In genomic region chr11:20609727-20610707, GRCh38 we compare ENCODE assay signal across 8 cellular contexts. TPM values are rescaled to one million over a fixed set of nuclear protein-coding genes. Genes with fewer than 3 reads are reported as not detected.
DNase-seq lines count a peak whose midpoint lies in the region; ATAC-seq and TF ChIP-seq lines count a peak whose summit lies in the region.

No MANE protein-coding gene starts in this region.

- peak; percentile 82 for TF ChIP-seq RAD21 in IMR-90 (IDR thresholded peaks at IDR 0.05; ENCODE audit: low read length)

- H2AK5ac ChIP-seq in IMR-90 (ENCODE audit: low read depth, low read length), result no peak overlapping the region

- no peaks in the 10 kb centered on the region for H3K9me2 ChIP-seq in OCI-LY7 (ENCODE audit: insufficient read depth, low read length)

- BruUV-seq in IMR-90 (replicated peaks; lab: Mats Ljungman, UMichigan) (no TSS peak), OCI-LY7 (replicated peaks; lab: Mats Ljungman, UMichigan) (no TSS peak)

- no peak overlapping the region for H2BK20ac ChIP-seq in IMR-90 (ENCODE audit: low read depth, low read length)

- POLR2A ChIA-PET in IMR-90 (lab: Charles Lee; ENCODE audit: unreplicated experiment), result no interaction called here
- POLR2A ChIA-PET in OCI-LY7 (lab: Charles Lee), result interaction anchor here (0.5 kb wide), 1 partner anchor 10 kb away, joined by 3 read pairs; no protein-coding TSS in a partner anchor

- H3K27me3 ChIP-seq in IMR-90 (ENCODE audit: control insufficient read depth, insufficient read depth, low read length), result peaks cover 24% of the 10 kb centered on the region
- peaks cover 4% of the 10 kb centered on the region for H3K27me3 ChIP-seq in fibroblast of lung (ENCODE audit: control insufficient read depth, insufficient read depth, low read length)
- H3K27me3 ChIP-seq in neuron (ENCODE audit: insufficient read depth, low read length), result peaks cover 10% of the 10 kb centered on the region
- H3K27me3 ChIP-seq in tibial artery, result peaks cover 0 to 71% of the 10 kb centered on the region in 2 donors

- H3K4me2 ChIP-seq in IMR-90 (ENCODE audit: low read depth, low read length) (no peak overlapping the region; the same call in 1 of the 2 replicates), OCI-LY7 (ENCODE audit: low read length) (no peak overlapping the region), fibroblast of lung (ENCODE audit: extremely low read depth, insufficient read depth, low read length) (peak overlapping the region; percentile 20)

- no peak overlapping the region for H2BK15ac ChIP-seq in IMR-90 (ENCODE audit: low read depth, low read length)

- H2BK5ac ChIP-seq in IMR-90 (ENCODE audit: low read depth, low read length, poor library complexity, severe bottlenecking), result no peak overlapping the region

- dilution Hi-C loops in IMR-90 (cut with HindIII; ENCODE audit: low sequenced_read_pairs, unreplicated experiment), result no loop called here

- H3K18ac ChIP-seq in IMR-90 (ENCODE audit: low read depth, low read length), result no peak overlapping the region

- H4K20me1 ChIP-seq in IMR-90 (ENCODE audit: insufficient read depth, low read length) (no peaks in the 10 kb centered on the region), OCI-LY7 (ENCODE audit: insufficient read depth, low read length) (no peaks in the 10 kb centered on the region), fibroblast of lung (ENCODE audit: control insufficient read depth, extremely low read depth, insufficient read depth, low read length) (no peaks in the 10 kb centered on the region)

- DNase-seq in Daoy (ENCODE audit: low read depth) (peak; percentile 76), IMR-90 (peak; percentile 48), OCI-LY7 (ENCODE audit: low spot score) (peak; percentile 44), fibroblast of lung (ENCODE audit: low read depth in 2 of 2) (peak; percentile 32 to 46), tibial artery (peak in 1 of 2 donors; percentile 54)
- peak; percentile 82 to 83 for DNase-seq in activated T-cell treated with anti-CD3 and anti-CD28 coated beads, Interleukin-2, amount 50 U/mL, for 48 hours

- CTCF ChIA-PET in IMR-90 (lab: Yijun Ruan, JAX) (interaction anchor here (0.6 to 2.4 kb wide), 9 partner anchors 11 to 1467 kb away, joined by 3 to 15 read pairs (median 4); partner anchors contain the start of gene SLC6A5), OCI-LY7 (lab: Charles Lee; ENCODE audit: unreplicated experiment) (no interaction called here)

- TF ChIP-seq POLR2A in IMR-90 (IDR thresholded peaks at IDR 0.05; ENCODE audit: low read depth, low read length), result no peak

- H3K27ac ChIP-seq in IMR-90 (ENCODE audit: insufficient read depth, low read length), result no peak overlapping the region
- H3K27ac ChIP-seq in OCI-LY7 (ENCODE audit: low read depth, low read length, poor library complexity, severe bottlenecking), result no peak overlapping the region
- no peak overlapping the region for H3K27ac ChIP-seq in fibroblast of lung (ENCODE audit: insufficient read depth, low read length)
- no peak overlapping the region for H3K27ac ChIP-seq in tibial artery

- H3K4me3 ChIP-seq in IMR-90 (ENCODE audit: insufficient read depth, low read depth, low read length), result no peak overlapping the region
- H3K4me3 ChIP-seq in OCI-LY7 (ENCODE audit: low read depth, low read length, poor library complexity, severe bottlenecking), result no peak overlapping the region
- H3K4me3 ChIP-seq in fibroblast of lung (replicated peaks in 1 of 4; ENCODE audit: control extremely low read depth in 1 of 4, insufficient read depth in 1 of 4, low read depth in 3 of 4, low read length in 4 of 4), result peak overlapping the region in 1 of 4 experiments; percentile 30
- peak overlapping the region; percentile 12 for H3K4me3 ChIP-seq in neuron (ENCODE audit: low read length)
- no peak overlapping the region for H3K4me3 ChIP-seq in tibial artery

- H3K79me2 ChIP-seq in OCI-LY7 (ENCODE audit: insufficient read depth, low read depth, low read length), result no peaks in the 10 kb centered on the region
- no peaks in the 10 kb centered on the region for H3K79me2 ChIP-seq in fibroblast of lung (ENCODE audit: control insufficient read depth, insufficient read depth, low read length)

- peak; percentile 98 for ATAC-seq in GM21723 (IDR thresholded peaks at IDR 0.05; ENCODE audit: unreplicated experiment)
- ATAC-seq in IMR-90 (ENCODE audit: low read depth), result peak; percentile 100

- in situ Hi-C loops in IMR-90 (cut with MboI; ENCODE audit: low sequenced_read_pairs), result loop anchor here (5.0 to 25.0 kb wide), 2 partner anchors 218 to 673 kb away; no protein-coding TSS in a partner anchor

- TF ChIP-seq CTCF in IMR-90 (conservative IDR thresholded peaks at IDR 0.05; ENCODE audit: low read depth, low read length) (peak; percentile 92), OCI-LY7 (conservative IDR thresholded peaks at IDR 0.05; ENCODE audit: low read length) (peak; percentile 77), fibroblast of lung (conservative IDR thresholded peaks at IDR 0.05 in 1 of 2, IDR thresholded peaks at IDR 0.05 in 1 of 2; ENCODE audit: low read depth in 1 of 2, low read length in 2 of 2) (peak; percentile 88 to 94), tibial artery (IDR thresholded peaks at IDR 0.05) (peak; percentile 70 to 78)

- H3K9ac ChIP-seq in IMR-90 (ENCODE audit: low read depth, low read length) (no peak overlapping the region), fibroblast of lung (ENCODE audit: insufficient read depth, low read length) (no peak overlapping the region)

- H3K56ac ChIP-seq in IMR-90 (ENCODE audit: extremely low read depth, insufficient read depth, low read length), result no peak overlapping the region

- no peaks in the 10 kb centered on the region for H3K9me1 ChIP-seq in IMR-90 (ENCODE audit: insufficient read depth, low read length)

- no peak overlapping the region for H4K8ac ChIP-seq in IMR-90 (ENCODE audit: low read depth in 2 of 2, low read length in 2 of 2)

- WGBS in IMR-90 (ENCODE audit: extremely low coverage in 2 of 2, insufficient read length in 1 of 2), 2 experiments, result 4% methylated on average over 13 of the region's 30 CpGs; no CpG with 5 or more reads in 1 of the 2 experiments

- H3K14ac ChIP-seq in IMR-90 (replicated peaks; ENCODE audit: low read depth, low read length), result no peak overlapping the region

- no peaks in the 10 kb centered on the region for H3K36me3 ChIP-seq in IMR-90 (ENCODE audit: control insufficient read depth, insufficient read depth, low read length)
- H3K36me3 ChIP-seq in OCI-LY7 (ENCODE audit: insufficient read depth, low read length), result no peaks in the 10 kb centered on the region
- no peaks in the 10 kb centered on the region for H3K36me3 ChIP-seq in fibroblast of lung (ENCODE audit: control insufficient read depth, insufficient read depth, low read length)
- no peaks in the 10 kb centered on the region for H3K36me3 ChIP-seq in neuron (ENCODE audit: insufficient read depth, low read length)
- H3K36me3 ChIP-seq in tibial artery, result no peaks in the 10 kb centered on the region

- H2AK9ac ChIP-seq in IMR-90 (replicated peaks; ENCODE audit: low read depth, low read length, poor library complexity), result no peak overlapping the region

- H3K79me1 ChIP-seq in IMR-90 (ENCODE audit: low read depth in 1 of 2, low read length in 2 of 2), result no peaks in the 10 kb centered on the region

- no peaks in the 10 kb centered on the region for H3K4me1 ChIP-seq in IMR-90 (ENCODE audit: control insufficient read depth, insufficient read depth, low read length)
- no peaks in the 10 kb centered on the region for H3K4me1 ChIP-seq in OCI-LY7 (ENCODE audit: insufficient read depth, low read length, poor library complexity, severe bottlenecking)
- no peaks in the 10 kb centered on the region for H3K4me1 ChIP-seq in fibroblast of lung (ENCODE audit: control insufficient read depth, extremely low read depth, insufficient read depth, low read length)
- H3K4me1 ChIP-seq in neuron (ENCODE audit: insufficient read depth, low read length), result peaks cover 10% of the 10 kb centered on the region
- peaks cover 0 to 7% (median 0%) of the 10 kb centered on the region in 4 donors for H3K4me1 ChIP-seq in tibial artery

- no peak overlapping the region for H3K4ac ChIP-seq in IMR-90 (ENCODE audit: low read depth, low read length)

- H3K9me3 ChIP-seq in IMR-90 (ENCODE audit: control insufficient read depth, insufficient read depth, low read length), result no peaks in the 10 kb centered on the region
- no peaks in the 10 kb centered on the region for H3K9me3 ChIP-seq in OCI-LY7 (ENCODE audit: low read length)
- H3K9me3 ChIP-seq in fibroblast of lung (ENCODE audit: control insufficient read depth, insufficient read depth, low read depth, low read length), result no peaks in the 10 kb centered on the region
- no peaks in the 10 kb centered on the region for H3K9me3 ChIP-seq in neuron (ENCODE audit: low read length)
- H3K9me3 ChIP-seq in tibial artery, result no peaks in the 10 kb centered on the region

- H4K5ac ChIP-seq in IMR-90 (ENCODE audit: low read depth, low read length), result no peak overlapping the region

- no peak overlapping the region for H3K23ac ChIP-seq in IMR-90 (ENCODE audit: low read depth, low read length)

- H2AFZ ChIP-seq in IMR-90 (replicated peaks; ENCODE audit: low read length, poor library complexity) (peak overlapping the region; percentile 78), OCI-LY7 (ENCODE audit: low read length) (no peak overlapping the region), fibroblast of lung (ENCODE audit: low read length) (no peak overlapping the region), neuron (ENCODE audit: low read depth, low read length) (peak overlapping the region; percentile 60)

- intact Hi-C loops in IMR-90 (cut with micrococcal nuclease), result loop anchor here (1.0 to 10.0 kb wide), 5 partner anchors 213 to 665 kb away; partner anchors contain the start of gene PRMT3
- intact Hi-C loops in OCI-LY7 (cut with micrococcal nuclease; ENCODE audit: unreplicated experiment), result loop anchor here (2.0 kb wide), 2 partner anchors 223 to 481 kb away; partner anchors contain the start of gene PRMT3
- intact Hi-C loops in tibial artery (cut with DNase I; ENCODE audit: low total_unique reads), result no loop called here

- H2BK120ac ChIP-seq in IMR-90 (ENCODE audit: low read depth, low read length), result no peak overlapping the region

- no peak overlapping the region for H4K91ac ChIP-seq in IMR-90 (ENCODE audit: insufficient read depth, low read depth, low read length)

RNA-seq across cellular contexts. Expression of gene SLC6A5, which starts 10.6 kb away (rescaled TPM):
- not detected in 2 replicates for total RNA-seq in Daoy (2014; rRNA removed; shearing (Covaris generic))
- not detected in 2 replicates for total RNA-seq in IMR-90 (2012; rRNA removed)
- not detected in 2 replicates for polyA plus RNA-seq in IMR-90 (2012; rRNA removed)
- polyA plus RNA-seq in IMR-90 (2012; cell fraction: cytosol; rRNA removed), result not detected in 2 replicates
- not detected in 2 replicates for polyA plus RNA-seq in IMR-90 (2012; cell fraction: nucleus; rRNA removed; ENCODE audit: low replicate concordance)
- total RNA-seq in OCI-LY7 (2014; rRNA removed; shearing (Covaris generic)), result not detected in 2 replicates
- not detected in 2 replicates for total RNA-seq in OCI-LY7 (2022)
- total RNA-seq in fibroblast of lung, result not detected in 2 replicates
- polyA plus RNA-seq in fibroblast of lung, result not detected in 2 replicates
- polyA plus RNA-seq in fibroblast of lung (2012), result not detected in 2 replicates
- not detected in 2 replicates for polyA minus RNA-seq in fibroblast of lung (ENCODE audit: low replicate concordance)

RNA-seq across cellular contexts. Expression of gene NELL1, which starts 59.4 kb away (rescaled TPM):
- not detected in 2 replicates for total RNA-seq in Daoy (2014; rRNA removed; shearing (Covaris generic))
- total RNA-seq in IMR-90 (2012; rRNA removed) (not detected in 2 replicates), OCI-LY7 (2022) (not detected in 2 replicates), fibroblast of lung (not detected in 2 replicates)
- polyA plus RNA-seq in IMR-90 (2012; rRNA removed) (not detected in 2 replicates), fibroblast of lung (not detected in 2 replicates)
- polyA plus RNA-seq in IMR-90 (2012; cell fraction: cytosol; rRNA removed), result not detected in 2 replicates
- polyA plus RNA-seq in IMR-90 (2012; cell fraction: nucleus; rRNA removed; ENCODE audit: low replicate concordance), result not detected in 2 replicates
- not detected in 2 replicates for total RNA-seq in OCI-LY7 (2014; rRNA removed; shearing (Covaris generic))
- not detected in 2 replicates for polyA plus RNA-seq in fibroblast of lung (2012)
- polyA minus RNA-seq in fibroblast of lung (ENCODE audit: low replicate concordance), result not detected in 2 replicates

Comparison
In these comparisons a context has a peak if more than half of its experiments do, and no peak if none do; other contexts are left out.
1. H2AFZ ChIP-seq: peak in IMR-90 (single experiment) and neuron (single experiment); none in OCI-LY7 (single experiment) and fibroblast of lung (single experiment).
2. Peak in every context shown above with its lines, with median percentiles within 50 percentile points of each other: CTCF ChIP-seq.